In the genomic region with DNA sequence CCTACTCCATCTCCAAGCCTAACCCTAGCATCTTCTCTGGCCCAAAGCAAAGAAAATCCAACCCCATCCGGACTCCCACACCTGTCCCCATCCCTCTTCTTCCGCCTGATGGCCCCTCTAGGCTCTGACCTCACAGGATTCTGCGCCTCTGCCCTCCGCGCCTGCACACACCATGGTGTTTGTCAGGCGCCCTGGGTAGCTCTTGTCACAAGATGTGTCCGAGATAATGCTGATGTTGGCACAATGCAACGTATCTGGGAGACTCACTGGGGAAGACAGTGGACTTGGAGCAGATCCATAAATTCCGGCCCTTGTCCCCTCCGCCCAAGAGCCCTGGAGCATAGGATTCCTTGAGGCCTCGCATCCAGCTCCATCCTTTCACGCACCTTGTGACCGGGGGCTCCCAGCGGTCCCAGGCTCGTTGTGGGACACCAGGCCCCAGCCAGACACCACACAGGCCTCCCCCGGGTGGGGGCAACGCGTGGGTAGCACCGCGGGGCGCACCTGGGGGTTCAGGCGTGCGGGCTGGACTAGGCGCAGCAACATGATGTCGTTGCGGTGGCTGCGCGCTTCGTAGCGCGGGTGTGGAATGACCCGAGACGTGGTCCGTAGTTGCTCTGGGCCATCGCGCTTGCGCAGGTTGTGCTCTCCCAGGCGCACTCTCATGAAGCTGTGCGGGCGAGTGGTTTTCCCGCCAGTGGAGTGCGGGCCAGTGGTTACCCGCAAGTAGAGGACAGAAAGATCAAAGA, we compare ENCODE assay signal across 20 cellular contexts. TPM values are rescaled to one million over a fixed set of nuclear protein-coding genes. Genes with fewer than 3 reads are reported as not detected.
DNase-seq lines count a peak whose midpoint lies in the region; ATAC-seq, FAIRE-seq and TF ChIP-seq lines count a peak whose summit lies in the region.
"Had no signal": no experiment of that assay in that cellular context is flagged by ENCODE, and none has a peak within 500 bp of the region (broad histone marks: within the 10 kb centered on the region; RNA-seq: fewer than 3 reads in every experiment).

No MANE protein-coding gene starts in this region.

- WGBS in IMR-90 (ENCODE audit: extremely low coverage in 2 of 2, insufficient read length in 1 of 2), 2 experiments: 73% methylated on average over 19 of the region's 43 CpGs; no CpG with 5 or more reads in 1 of the 2 experiments
- WGBS in H1 (ENCODE audit: extremely low coverage in 1 of 2, insufficient coverage in 1 of 2, insufficient read length in 1 of 2, insufficient replicate concordance in 2 of 2, low coverage in 1 of 2, low lambda C conversion rate in 2 of 2, missing lambda C conversion rate in 1 of 2), 2 experiments: 91% methylated on average over 43 of the region's 43 CpGs; no CpG with 5 or more reads in 1 of the 2 experiments

- H2BK5ac ChIP-seq in IMR-90 (ENCODE audit: low read depth, low read length, poor library complexity, severe bottlenecking) (no peak overlapping the region), H1 (ENCODE audit: low read depth, low read length) (no peak overlapping the region)

- H2AK5ac ChIP-seq in IMR-90 (ENCODE audit: low read depth, low read length) (no peak overlapping the region), H1 (ENCODE audit: low read depth, low read length) (no peak overlapping the region)

- in situ Hi-C loops in IMR-90 (cut with MboI; ENCODE audit: low sequenced_read_pairs): no loop called here

- H3K4me3 ChIP-seq in IMR-90 (ENCODE audit: insufficient read depth, low read depth, low read length): no peak overlapping the region
- no peak overlapping the region for H3K4me3 ChIP-seq in H1 (ENCODE audit: extremely low read depth in 1 of 4, insufficient read depth in 2 of 4, low read depth in 3 of 4, low read length in 4 of 4)
- H3K4me3 ChIP-seq: HAP-1 had no signal

- H3K23ac ChIP-seq in IMR-90 (ENCODE audit: low read depth, low read length) (no peak overlapping the region), H1 (ENCODE audit: insufficient read length) (no peak overlapping the region)

- FAIRE-seq in H1 (lab: Jason Lieb, UNC): no peak
- FAIRE-seq: A204.1, GM12892, GM19239, HTR-8/SVneo had no signal

- H3K56ac ChIP-seq in IMR-90 (ENCODE audit: extremely low read depth, insufficient read depth, low read length): no peak overlapping the region
- H3K56ac ChIP-seq in H1 (replicated peaks; ENCODE audit: insufficient read length, low read depth, low read length): no peak overlapping the region

- H4K8ac ChIP-seq in IMR-90 (ENCODE audit: low read depth in 2 of 2, low read length in 2 of 2) (no peak overlapping the region), H1 (ENCODE audit: extremely low read depth, insufficient read depth, low read length) (peak overlapping the region; percentile 22; the same call in 1 of the 2 replicates)

- H2BK120ac ChIP-seq in IMR-90 (ENCODE audit: low read depth, low read length) (no peak overlapping the region), H1 (replicated peaks; ENCODE audit: low read depth, low read length) (no peak overlapping the region)

- no peak for TF ChIP-seq CTCF in IMR-90 (conservative IDR thresholded peaks at IDR 0.05; ENCODE audit: low read depth, low read length)
- no peak for TF ChIP-seq CTCF in H1 (IDR thresholded peaks at IDR 0.05; ENCODE audit: control extremely low read depth in 1 of 3, insufficient read depth in 1 of 3, low read depth in 1 of 3, low read length in 3 of 3)

- H4K91ac ChIP-seq in IMR-90 (ENCODE audit: insufficient read depth, low read depth, low read length) (no peak overlapping the region), H1 (replicated peaks; ENCODE audit: insufficient read length, low read length) (no peak overlapping the region)

- H3K9me3 ChIP-seq in IMR-90 (ENCODE audit: control insufficient read depth, insufficient read depth, low read length): no peaks in the 10 kb centered on the region
- H3K9me3 ChIP-seq in H1 (ENCODE audit: insufficient read depth in 2 of 2, low read depth in 1 of 2, low read length in 1 of 2): no peaks in the 10 kb centered on the region; a peak in 1 of 4 replicates
- H3K9me3 ChIP-seq: HAP-1 had no signal

- H4K20me1 ChIP-seq in IMR-90 (ENCODE audit: insufficient read depth, low read length): no peaks in the 10 kb centered on the region
- H4K20me1 ChIP-seq in H1 (replicated peaks in 1 of 2; ENCODE audit: control insufficient read depth in 1 of 2, insufficient read depth in 2 of 2, low read length in 2 of 2): no peaks in the 10 kb centered on the region

- H4K5ac ChIP-seq in IMR-90 (ENCODE audit: low read depth, low read length) (no peak overlapping the region), H1 (ENCODE audit: insufficient read length, low read depth, low read length) (no peak overlapping the region)

- intact Hi-C loops in IMR-90 (cut with micrococcal nuclease) (no loop called here), posterior vena cava (cut with DNase I) (no loop called here)

- H3K18ac ChIP-seq in IMR-90 (ENCODE audit: low read depth, low read length) (no peak overlapping the region), H1 (ENCODE audit: extremely low read depth, low read length) (no peak overlapping the region)

- H2AK9ac ChIP-seq in IMR-90 (replicated peaks; ENCODE audit: low read depth, low read length, poor library complexity): peak overlapping the region; percentile 55

- ATAC-seq in IMR-90 (ENCODE audit: low read depth): no peak
- ATAC-seq: CD8-positive, alpha-beta T cell had no signal

- TF ChIP-seq EP300 in H1 (IDR thresholded peaks at IDR 0.05; ENCODE audit: borderline replicate concordance in 1 of 2, low read depth in 2 of 2, low read length in 2 of 2): no peak

- no peak for TF ChIP-seq RAD21 in IMR-90 (IDR thresholded peaks at IDR 0.05; ENCODE audit: low read length)
- no peak for TF ChIP-seq RAD21 in H1 (IDR thresholded peaks at IDR 0.05 in 1 of 2, conservative IDR thresholded peaks at IDR 0.05 in 1 of 2; ENCODE audit: low read depth in 2 of 2, low read length in 2 of 2)

- no peak overlapping the region for H2BK20ac ChIP-seq in IMR-90 (ENCODE audit: low read depth, low read length)
- no peak overlapping the region for H2BK20ac ChIP-seq in H1 (ENCODE audit: low read length)

- CTCF ChIA-PET in IMR-90 (lab: Yijun Ruan, JAX): no interaction called here
- CTCF ChIA-PET in H1 (lab: Charles Lee; ENCODE audit: partially characterized antibody): interaction anchor here (0.6 to 0.8 kb wide), 2 partner anchors 95 to 183 kb away, joined by 3 read pairs; no protein-coding TSS in a partner anchor

- TF ChIP-seq POLR2A in IMR-90 (IDR thresholded peaks at IDR 0.05; ENCODE audit: low read depth, low read length) (no peak), H1 (IDR thresholded peaks at IDR 0.05; ENCODE audit: control extremely low read depth in 1 of 2, low read depth in 2 of 2, low read length in 2 of 2) (no peak)

- peaks cover 5% of the 10 kb centered on the region; the same call in 1 of the 2 replicates for H3K23me2 ChIP-seq in H1 (ENCODE audit: low read depth, low read length)

- dilution Hi-C loops in IMR-90 (cut with HindIII; ENCODE audit: low sequenced_read_pairs, unreplicated experiment): no loop called here

- DNase-seq in IMR-90 (no peak), H1 (ENCODE audit: low read depth in 1 of 2, low spot score in 2 of 2) (no peak), posterior vena cava (ENCODE audit: low spot score) (peak; percentile 66), activated gamma-delta T cell (lab: John Stamatoyannopoulos, UW) (no peak), NCI-H774 (lab: John Stamatoyannopoulos, UW) (no peak)
- DNase-seq: CD8-positive, alpha-beta T cell; COR-L47; DND-41; GDM1; GOT3; HFFc6; KBM-7 had no signal

- H3K9ac ChIP-seq in IMR-90 (ENCODE audit: low read depth, low read length) (no peak overlapping the region), H1 (replicated peaks in 1 of 4; ENCODE audit: extremely low read depth in 1 of 4, low read depth in 3 of 4, low read length in 3 of 4) (no peak overlapping the region)

- H3K9me1 ChIP-seq in IMR-90 (ENCODE audit: insufficient read depth, low read length): no peaks in the 10 kb centered on the region

- H3K27ac ChIP-seq in IMR-90 (ENCODE audit: insufficient read depth, low read length) (no peak overlapping the region), H1 (ENCODE audit: low read depth, low read length) (no peak overlapping the region)

- no peak overlapping the region for H3K4me2 ChIP-seq in IMR-90 (ENCODE audit: low read depth, low read length)
- no peak overlapping the region for H3K4me2 ChIP-seq in H1 (ENCODE audit: insufficient read depth in 1 of 2, low read depth in 2 of 2, low read length in 2 of 2)

- POLR2A ChIA-PET in IMR-90 (lab: Charles Lee; ENCODE audit: unreplicated experiment) (no interaction called here), H1 (lab: Charles Lee; ENCODE audit: partially characterized antibody) (interaction anchor here (0.6 to 1.6 kb wide), 3 partner anchors 22 to 29 kb away, joined by 3 to 7 read pairs (median 5); no protein-coding TSS in a partner anchor)

- H3K14ac ChIP-seq in IMR-90 (replicated peaks; ENCODE audit: low read depth, low read length) (no peak overlapping the region), H1 (ENCODE audit: insufficient read length) (no peak overlapping the region)

- no peaks in the 10 kb centered on the region for H3K79me2 ChIP-seq in H1 (ENCODE audit: control insufficient read depth in 1 of 2, insufficient read depth in 2 of 2, low read length in 2 of 2)

- H3K4me1 ChIP-seq in IMR-90 (ENCODE audit: control insufficient read depth, insufficient read depth, low read length) (no peaks in the 10 kb centered on the region), H1 (replicated peaks in 1 of 4; ENCODE audit: control insufficient read depth in 3 of 4, insufficient read depth in 4 of 4, low read length in 3 of 4) (peaks cover 0 to 3% (median 0%) of the 10 kb centered on the region in 4 experiments; a peak in 3 of 7 replicates)
- H3K4me1 ChIP-seq: HAP-1 had no signal

- H2BK12ac ChIP-seq in H1 (ENCODE audit: low read depth, low read length): no peak overlapping the region

- H3K27me3 ChIP-seq in IMR-90 (ENCODE audit: control insufficient read depth, insufficient read depth, low read length) (peaks cover 12% of the 10 kb centered on the region), H1 (replicated peaks in 1 of 4; ENCODE audit: control insufficient read depth in 3 of 4, extremely low read depth in 1 of 4, insufficient read depth in 3 of 4, low read length in 3 of 4) (peaks cover 0 to 11% (median 9%) of the 10 kb centered on the region in 4 experiments; a peak in 5 of 7 replicates)

- H3K4ac ChIP-seq in IMR-90 (ENCODE audit: low read depth, low read length) (no peak overlapping the region), H1 (replicated peaks; ENCODE audit: insufficient read length, low read depth, low read length) (no peak overlapping the region)

- BruUV-seq in IMR-90 (replicated peaks; lab: Mats Ljungman, UMichigan): no TSS peak

- H3K79me1 ChIP-seq in IMR-90 (ENCODE audit: low read depth in 1 of 2, low read length in 2 of 2) (no peaks in the 10 kb centered on the region), H1 (ENCODE audit: low read depth, low read length) (no peaks in the 10 kb centered on the region)

- no peak overlapping the region for H2AFZ ChIP-seq in IMR-90 (replicated peaks; ENCODE audit: low read length, poor library complexity)
- no peak overlapping the region for H2AFZ ChIP-seq in H1 (ENCODE audit: low read length)

- no peaks in the 10 kb centered on the region for H3K36me3 ChIP-seq in IMR-90 (ENCODE audit: control insufficient read depth, insufficient read depth, low read length)
- H3K36me3 ChIP-seq in H1 (ENCODE audit: control insufficient read depth in 2 of 4, insufficient read depth in 4 of 4, low read length in 3 of 4): no peaks in the 10 kb centered on the region
- H3K36me3 ChIP-seq: HAP-1 had no signal

- H2BK15ac ChIP-seq in IMR-90 (ENCODE audit: low read depth, low read length) (no peak overlapping the region), H1 (ENCODE audit: low read length) (no peak overlapping the region)

RNA-seq across cellular contexts. Expression of a gene that starts 3.1 kb away (rescaled TPM):
- total RNA-seq in IMR-90 (2012; rRNA removed): not detected in 2 replicates
- polyA plus RNA-seq in IMR-90 (2012; rRNA removed): not detected in 2 replicates
- not detected in 2 replicates for polyA plus RNA-seq in IMR-90 (2012; cell fraction: cytosol; rRNA removed)
- polyA plus RNA-seq in IMR-90 (2012; cell fraction: nucleus; rRNA removed; ENCODE audit: low replicate concordance): 0.12 TPM in 1 of 2 replicates, not detected in the other
- 3.4 and 4.8 TPM in 2 replicates for total RNA-seq in H1 (2021; fragmentation: NEBNext Ultra II Directional; extraction: Animal tissue kit (Norgen Biotek cat#: 25700))
- polyA plus RNA-seq in H1 (2011; rRNA removed): 4.0 and 5.8 TPM in 2 replicates
- 4.8 TPM for polyA plus RNA-seq in H1 (2011; cell fraction: cytosol; rRNA removed)
- 7.1 TPM for polyA plus RNA-seq in H1 (2011; cell fraction: nucleus; rRNA removed)
- polyA plus RNA-seq in H1 (2012, experiment 1 of 2): 5.2 to 6.7 TPM (median 5.7 TPM) in 4 replicates
- 4.1 TPM for polyA plus RNA-seq in H1 (2012, experiment 2 of 2)
- polyA plus RNA-seq in H1 (2013, experiment 1 of 2): 6.2 TPM
- 5.8 TPM for polyA plus RNA-seq in H1 (2013, experiment 2 of 2)
- polyA minus RNA-seq in H1 (2011; rRNA and poly(A)+ RNA removed): 0.63 and 1.4 TPM in 2 replicates
- 1.3 TPM for polyA minus RNA-seq in H1 (2011; cell fraction: cytosol; rRNA and poly(A)+ RNA removed)
- polyA minus RNA-seq in H1 (2011; cell fraction: nucleus; rRNA and poly(A)+ RNA removed): 2.9 TPM
- total RNA-seq in posterior vena cava: under 1 TPM in 1 of 2 donors, not detected in 1; 0.67 TPM
- total RNA-seq: CD8-positive, alpha-beta T cell; HFFc6 had no signal
- polyA plus RNA-seq: AG04450 had no signal

RNA-seq across cellular contexts. Expression of a gene that starts 6.7 kb away (rescaled TPM):
- total RNA-seq in IMR-90 (2012; rRNA removed) (not detected in 2 replicates), posterior vena cava (not detected)
- polyA plus RNA-seq in IMR-90 (2012; rRNA removed) (not detected in 2 replicates), H1 (2011; rRNA removed) (not detected in 2 replicates)
- not detected in 2 replicates for polyA plus RNA-seq in IMR-90 (2012; cell fraction: cytosol; rRNA removed)
- polyA plus RNA-seq in IMR-90 (2012; cell fraction: nucleus; rRNA removed; ENCODE audit: low replicate concordance): not detected in 2 replicates
- not detected in 2 replicates for total RNA-seq in H1 (2021; fragmentation: NEBNext Ultra II Directional; extraction: Animal tissue kit (Norgen Biotek cat#: 25700))
- polyA plus RNA-seq in H1 (2011; cell fraction: cytosol; rRNA removed): 0.06 TPM
- 0.20 TPM for polyA plus RNA-seq in H1 (2011; cell fraction: nucleus; rRNA removed)
- polyA plus RNA-seq in H1 (2012, experiment 1 of 2): not detected in 4 replicates
- not detected for polyA plus RNA-seq in H1 (2012, experiment 2 of 2)
- polyA plus RNA-seq in H1 (2013, experiment 1 of 2): 0.04 TPM
- polyA plus RNA-seq in H1 (2013, experiment 2 of 2): not detected
- not detected in 2 replicates for polyA minus RNA-seq in H1 (2011; rRNA and poly(A)+ RNA removed)
- polyA minus RNA-seq in H1 (2011; cell fraction: cytosol; rRNA and poly(A)+ RNA removed): not detected
- not detected for polyA minus RNA-seq in H1 (2011; cell fraction: nucleus; rRNA and poly(A)+ RNA removed)
- total RNA-seq: CD8-positive, alpha-beta T cell; HFFc6 had no signal
- polyA plus RNA-seq: AG04450, BJ, CD14-positive monocyte had no signal

RNA-seq across cellular contexts. Expression of a gene that starts 28.0 kb away (rescaled TPM):
- total RNA-seq in IMR-90 (2012; rRNA removed) (not detected in 2 replicates), posterior vena cava (not detected)
- polyA plus RNA-seq in IMR-90 (2012; rRNA removed) (not detected in 2 replicates), H1 (2011; rRNA removed) (0.08 and 0.25 TPM in 2 replicates)
- polyA plus RNA-seq in IMR-90 (2012; cell fraction: cytosol; rRNA removed): not detected in 2 replicates
- polyA plus RNA-seq in IMR-90 (2012; cell fraction: nucleus; rRNA removed; ENCODE audit: low replicate concordance): not detected in 2 replicates
- total RNA-seq in H1 (2021; fragmentation: NEBNext Ultra II Directional; extraction: Animal tissue kit (Norgen Biotek cat#: 25700)): not detected in 2 replicates
- polyA plus RNA-seq in H1 (2011; cell fraction: cytosol; rRNA removed): 0.13 TPM
- 0.86 TPM for polyA plus RNA-seq in H1 (2011; cell fraction: nucleus; rRNA removed)
- polyA plus RNA-seq in H1 (2012, experiment 1 of 2): 0.15 TPM in 1 of 4 replicates, not detected in the others
- polyA plus RNA-seq in H1 (2012, experiment 2 of 2): not detected
- 0.04 TPM for polyA plus RNA-seq in H1 (2013, experiment 1 of 2)
- 0.06 TPM for polyA plus RNA-seq in H1 (2013, experiment 2 of 2)
- 0.61 and 0.69 TPM in 2 replicates for polyA minus RNA-seq in H1 (2011; rRNA and poly(A)+ RNA removed)
- polyA minus RNA-seq in H1 (2011; cell fraction: cytosol; rRNA and poly(A)+ RNA removed): not detected
- not detected for polyA minus RNA-seq in H1 (2011; cell fraction: nucleus; rRNA and poly(A)+ RNA removed)
- total RNA-seq: CD8-positive, alpha-beta T cell; HFFc6 had no signal
- polyA plus RNA-seq: AG04450, BJ, CD14-positive monocyte had no signal

RNA-seq across cellular contexts. Expression of a gene that starts 36.5 kb away (rescaled TPM):
- total RNA-seq in IMR-90 (2012; rRNA removed) (not detected in 2 replicates), posterior vena cava (not detected)
- polyA plus RNA-seq in IMR-90 (2012; rRNA removed) (not detected in 2 replicates), H1 (2011; rRNA removed) (not detected in 2 replicates)
- not detected in 2 replicates for polyA plus RNA-seq in IMR-90 (2012; cell fraction: cytosol; rRNA removed)
- not detected in 2 replicates for polyA plus RNA-seq in IMR-90 (2012; cell fraction: nucleus; rRNA removed; ENCODE audit: low replicate concordance)
- total RNA-seq in H1 (2021; fragmentation: NEBNext Ultra II Directional; extraction: Animal tissue kit (Norgen Biotek cat#: 25700)): not detected in 2 replicates
- polyA plus RNA-seq in H1 (2011; cell fraction: cytosol; rRNA removed): not detected
- polyA plus RNA-seq in H1 (2011; cell fraction: nucleus; rRNA removed): not detected
- not detected in 4 replicates for polyA plus RNA-seq in H1 (2012, experiment 1 of 2)
- not detected for polyA plus RNA-seq in H1 (2012, experiment 2 of 2)
- not detected for polyA plus RNA-seq in H1 (2013, experiment 1 of 2)
- polyA plus RNA-seq in H1 (2013, experiment 2 of 2): not detected
- not detected in 2 replicates for polyA minus RNA-seq in H1 (2011; rRNA and poly(A)+ RNA removed)
- not detected for polyA minus RNA-seq in H1 (2011; cell fraction: cytosol; rRNA and poly(A)+ RNA removed)
- polyA minus RNA-seq in H1 (2011; cell fraction: nucleus; rRNA and poly(A)+ RNA removed): not detected
- total RNA-seq: CD8-positive, alpha-beta T cell; HFFc6 had no signal
- polyA plus RNA-seq: AG04450, BJ, CD14-positive monocyte had no signal

RNA-seq across cellular contexts. Expression of a gene that starts 46.6 kb away (rescaled TPM):
- total RNA-seq in IMR-90 (2012; rRNA removed) (not detected in 2 replicates), posterior vena cava (not detected)
- polyA plus RNA-seq in IMR-90 (2012; rRNA removed) (not detected in 2 replicates), H1 (2011; rRNA removed) (0.20 and 0.36 TPM in 2 replicates)
- polyA plus RNA-seq in IMR-90 (2012; cell fraction: cytosol; rRNA removed): 0.12 TPM in 1 of 2 replicates, not detected in the other
- 0.19 TPM in 1 of 2 replicates, not detected in the other for polyA plus RNA-seq in IMR-90 (2012; cell fraction: nucleus; rRNA removed; ENCODE audit: low replicate concordance)
- total RNA-seq in H1 (2021; fragmentation: NEBNext Ultra II Directional; extraction: Animal tissue kit (Norgen Biotek cat#: 25700)): not detected in 2 replicates
- polyA plus RNA-seq in H1 (2011; cell fraction: cytosol; rRNA removed): 0.59 TPM
- polyA plus RNA-seq in H1 (2011; cell fraction: nucleus; rRNA removed): 0.57 TPM
- polyA plus RNA-seq in H1 (2012, experiment 1 of 2): 0.30 to 0.33 TPM in 2 of 4 replicates, not detected in the others
- polyA plus RNA-seq in H1 (2012, experiment 2 of 2): 0.55 TPM
- 0.04 TPM for polyA plus RNA-seq in H1 (2013, experiment 1 of 2)
- 0.11 TPM for polyA plus RNA-seq in H1 (2013, experiment 2 of 2)
- polyA minus RNA-seq in H1 (2011; rRNA and poly(A)+ RNA removed): not detected in 2 replicates
- polyA minus RNA-seq in H1 (2011; cell fraction: cytosol; rRNA and poly(A)+ RNA removed): not detected
- polyA minus RNA-seq in H1 (2011; cell fraction: nucleus; rRNA and poly(A)+ RNA removed): not detected
- total RNA-seq: CD8-positive, alpha-beta T cell; HFFc6 had no signal
- polyA plus RNA-seq: AG04450, BJ, CD14-positive monocyte had no signal
